ENCODE assay signal across 29 cellular contexts in genomic region chr9:86175223-86175622, GRCh38.
DNase-seq lines count a peak whose midpoint lies in the region; ATAC-seq, FAIRE-seq and TF ChIP-seq lines count a peak whose summit lies in the region.
"Had no signal": no experiment of that assay in that cellular context is flagged by ENCODE, and none has a peak within 500 bp of the region (broad histone marks: within the 10 kb centered on the region; RNA-seq: fewer than 3 reads in every experiment).

No MANE protein-coding gene starts in this region.

- H3K4me1 ChIP-seq in GM12878 (ENCODE audit: control insufficient read depth, insufficient read depth, low read length), result no peaks in the 10 kb centered on the region
- H3K4me1 ChIP-seq in mesendoderm (ENCODE audit: control insufficient read depth, low read depth, low read length), result no peaks in the 10 kb centered on the region
- H3K4me1 ChIP-seq: left ventricle myocardium inferior, neural progenitor cell, testis had no signal

- peak; percentile 53 for ATAC-seq in GM12878
- ATAC-seq: activated T-cell treated with anti-CD3 and anti-CD28 coated beads, Interleukin-2, amount 50 U/mL, for 72 hours; stimulated activated naive CD8-positive, alpha-beta T cell treated with anti-CD3 and anti-CD28 coated beads, Interleukin-15, Interleukin-2, amounts not matched to agents 100 U/mL and 50 U/mL, for 24 hours had no signal

- no peak overlapping the region for H3K9ac ChIP-seq in GM12878 (ENCODE audit: control insufficient read depth, insufficient read depth, low read length)
- H3K9ac ChIP-seq in mesendoderm (ENCODE audit: low read length), result no peak overlapping the region
- H3K9ac ChIP-seq: KMS-11, neural progenitor cell had no signal

- no peak overlapping the region for H2BK5ac ChIP-seq in mesendoderm (ENCODE audit: low read length)

- H3K27ac ChIP-seq in GM12878 (ENCODE audit: control insufficient read depth, insufficient read depth) (no peak overlapping the region), mesendoderm (ENCODE audit: low read depth, low read length) (no peak overlapping the region)
- H3K27ac ChIP-seq: HL-60, KMS-11, left ventricle myocardium inferior, neural progenitor cell, spleen, testis had no signal

- no peak overlapping the region for H3K56ac ChIP-seq in mesendoderm (ENCODE audit: low read length)

- no peak overlapping the region for H3K23ac ChIP-seq in mesendoderm (ENCODE audit: low read length)

- H3K4ac ChIP-seq in mesendoderm (ENCODE audit: low read depth, low read length), result no peak overlapping the region

- in situ Hi-C loops in GM13977 (cut with MboI; ENCODE audit: low pct_unique_long_range_greater_than_20kb, low sequenced_read_pairs, unreplicated experiment) (no loop called here), GM12878 (cut with MboI) (no loop called here)

- H4K20me1 ChIP-seq in GM12878 (ENCODE audit: control insufficient read depth, insufficient read depth), result no peaks in the 10 kb centered on the region

- no peak overlapping the region for H2AFZ ChIP-seq in GM12878 (ENCODE audit: control insufficient read depth, low read depth, low read length)
- H2AFZ ChIP-seq: neural progenitor cell had no signal

- H2BK120ac ChIP-seq in mesendoderm (ENCODE audit: low read depth, low read length), result no peak overlapping the region

- H2AK5ac ChIP-seq in mesendoderm (ENCODE audit: low read length), result no peak overlapping the region

- intact Hi-C loops in GM12878 (cut with micrococcal nuclease; ENCODE audit: unreplicated experiment), result no loop called here

- TF ChIP-seq RAD21 in GM12878 (IDR thresholded peaks at IDR 0.05; ENCODE audit: insufficient read depth, low read depth, low read length), result no peak

- H3K4me3 ChIP-seq in GM12878 (no peak overlapping the region), mesendoderm (ENCODE audit: low read length) (no peak overlapping the region)
- H3K4me3 ChIP-seq: left ventricle myocardium inferior, neural progenitor cell, spleen, testis had no signal

- CTCF ChIA-PET in GM12878 (lab: Yijun Ruan, JAX), result no interaction called here

- BruUV-seq in GM12878 (replicated peaks; lab: Mats Ljungman, UMichigan), result no TSS peak

- H3K79me1 ChIP-seq in mesendoderm (ENCODE audit: low read length), result no peaks in the 10 kb centered on the region

- TF ChIP-seq CTCF in GM13977 (IDR thresholded peaks at IDR 0.05; ENCODE audit: extremely low read depth, insufficient read depth, missing control alignments), result no peak
- no peak for TF ChIP-seq CTCF in GM12878 (IDR thresholded peaks at IDR 0.05 in 2 of 3, conservative IDR thresholded peaks at IDR 0.05 in 1 of 3; ENCODE audit: control insufficient read depth in 2 of 3, extremely low read depth in 1 of 3, insufficient read depth in 1 of 3, low read depth in 3 of 3, low read length in 3 of 3)

- 18% methylated on average over 5 of the region's 5 CpGs for WGBS in GM12878 (ENCODE audit: insufficient coverage, insufficient replicate concordance, low lambda C conversion rate, missing lambda C conversion rate)
- WGBS in mesendoderm (ENCODE audit: extremely low coverage, insufficient coverage, low lambda C conversion rate), result no CpG with 5 or more reads among the region's 5 CpGs

- POLR2A ChIA-PET in GM12878 (lab: Charles Lee), result no interaction called here

- H3K36me3 ChIP-seq in GM12878 (ENCODE audit: control insufficient read depth in 2 of 2, insufficient read depth in 2 of 2, low read length in 1 of 2) (no peaks in the 10 kb centered on the region), mesendoderm (ENCODE audit: control insufficient read depth, insufficient read depth, low read length) (no peaks in the 10 kb centered on the region)
- H3K36me3 ChIP-seq: left ventricle myocardium inferior, neural progenitor cell, spleen had no signal

- H3K4me2 ChIP-seq in GM12878 (ENCODE audit: control insufficient read depth, insufficient read depth), result no peak overlapping the region
- H3K4me2 ChIP-seq in mesendoderm (ENCODE audit: low read length), result no peak overlapping the region
- H3K4me2 ChIP-seq: KMS-11, neural progenitor cell had no signal

- RAD21 ChIA-PET in GM12878 (lab: Charles Lee; ENCODE audit: unreplicated experiment), result no interaction called here

- no peak overlapping the region for H4K5ac ChIP-seq in mesendoderm (ENCODE audit: low read length)

- TF ChIP-seq EP300 in GM12878 (IDR thresholded peaks at IDR 0.05; ENCODE audit: borderline replicate concordance in 1 of 2, control insufficient read depth in 1 of 2, low read depth in 2 of 2, low read length in 2 of 2), result no peak

- TF ChIP-seq POLR2A in GM12878 (IDR thresholded peaks at IDR 0.05; ENCODE audit: low read depth, low read length) (no peak), GM12891 (IDR thresholded peaks at IDR 0.05; ENCODE audit: low read depth, low read length) (no peak)

- SMC1A ChIA-PET in GM12878 (lab: Charles Lee; ENCODE audit: uncharacterized antibody, unreplicated experiment), result no interaction called here

- H3K27me3 ChIP-seq in GM12878 (replicated peaks in 1 of 2; ENCODE audit: control insufficient read depth in 2 of 2, insufficient read depth in 2 of 2, low read length in 1 of 2), result no peaks in the 10 kb centered on the region
- H3K27me3 ChIP-seq in mesendoderm (ENCODE audit: insufficient read depth, low read length, poor library complexity), result no peaks in the 10 kb centered on the region
- H3K27me3 ChIP-seq: neural progenitor cell, spleen, testis had no signal

- no peak overlapping the region for H2BK15ac ChIP-seq in mesendoderm (replicated peaks; ENCODE audit: low read depth)

- DNase-seq in NCI-H1436 (lab: John Stamatoyannopoulos, UW) (peak; percentile 15), NCI-H1436 treated with DMSO at 0.1 percent for 48 hours (lab: John Stamatoyannopoulos, UW) (no peak), GM13977 (ENCODE audit: low spot score) (peak; percentile 22), NCI-H69 (lab: John Stamatoyannopoulos, UW) (peak; percentile 83), GM12878 (ENCODE audit: low read depth, low spot score) (no peak), GM12891 (ENCODE audit: insufficient read length, low spot score) (no peak), mesendoderm (no peak), SKM-1 (lab: John Stamatoyannopoulos, UW; ENCODE audit: unreplicated experiment) (no peak)
- DNase-seq: activated CD4-positive, alpha-beta memory T cell treated with anti-CD3 and anti-CD28 coated beads for 36 hours; activated CD4-positive, alpha-beta T cell treated with anti-CD3 and anti-CD28 coated beads for 1 hour; activated naive CD4-positive, alpha-beta T cell; activated T-cell treated with anti-CD3 and anti-CD28 coated beads, Interleukin-2, amount 50 U/mL, for 72 hours; central memory CD4-positive, alpha-beta T cell; endodermal cell; left ventricle myocardium inferior; mesenchymal stem cell; MM.1S; NCI-H187; NCI-H446; NK-92 treated with Interleukin-12 subunit alpha and Interleukin-12 subunit beta, amount 100 ng/mL, for 24 hours; spleen; stimulated activated CD4-positive, alpha-beta T cell treated with anti-CD3 and anti-CD28 coated beads, Interleukin-2, amount 100 ng/mL, for 24 hours; stimulated activated naive CD8-positive, alpha-beta T cell treated with anti-CD3 and anti-CD28 coated beads, Interleukin-15, Interleukin-2, amounts not matched to agents 100 U/mL and 50 U/mL, for 24 hours; T-helper 2 cell; testis had no signal

- H3K9me3 ChIP-seq in GM12878 (replicated peaks; ENCODE audit: control insufficient read depth, insufficient read depth, low read length), result no peaks in the 10 kb centered on the region; the same call in 2 of the 3 replicates
- H3K9me3 ChIP-seq: left ventricle myocardium inferior, spleen, testis had no signal

- no peak overlapping the region for H3K18ac ChIP-seq in mesendoderm (ENCODE audit: low read length)

- no peak overlapping the region for H4K8ac ChIP-seq in mesendoderm (ENCODE audit: low read depth, low read length)

- FAIRE-seq in GM12878 (lab: Jason Lieb, UNC) (no peak), GM12891 (lab: Jason Lieb, UNC) (no peak)
- FAIRE-seq: islet of Langerhans had no signal

- H3K79me2 ChIP-seq in GM12878 (ENCODE audit: control insufficient read depth, insufficient read depth, low read length) (no peaks in the 10 kb centered on the region), mesendoderm (ENCODE audit: control insufficient read depth, insufficient read depth, low read length) (no peaks in the 10 kb centered on the region)

TF ChIP-seq in GM12878, 131 proteins besides CTCF, POLR2A, EP300 and RAD21 (continues in another document):
- TF ChIP-seq SRF (IDR thresholded peaks at IDR 0.05; ENCODE audit: low read depth in 2 of 2, low read length in 2 of 2) (no peak), RUNX3 (IDR thresholded peaks at IDR 0.05; ENCODE audit: low read length) (peak; percentile 23; the same call in 1 of the 2 replicates)

TF ChIP-seq in GM12891, 5 proteins besides CTCF, POLR2A, EP300 and RAD21:
- TF ChIP-seq POU2F2 (IDR thresholded peaks at IDR 0.05; ENCODE audit: low read depth, low read length) (no peak), PAX5 (IDR thresholded peaks at IDR 0.05; ENCODE audit: insufficient read depth, low read length, severe bottlenecking) (no peak), SPI1 (IDR thresholded peaks at IDR 0.05; ENCODE audit: low read depth, low read length) (no peak; the same call in 1 of the 2 replicates), POLR2AphosphoS5 (IDR thresholded peaks at IDR 0.05; ENCODE audit: low read depth, low read length) (no peak), TAF1 (IDR thresholded peaks at IDR 0.05; ENCODE audit: low read depth, low read length) (no peak)
TF ChIP-seq in GM12891: peak in this region for 0.

Comparison
In these comparisons a context has a peak if more than half of its experiments do, and no peak if none do; other contexts are left out.
1. DNase-seq: peak in NCI-H1436 (single experiment), GM13977 (single experiment) and NCI-H69 (single experiment); none in NCI-H1436 treated with DMSO at 0.1 percent for 48 hours (single experiment), GM12878 (single experiment), GM12891 (single experiment), mesendoderm (single experiment) and SKM-1 (single experiment).